In the genomic region with DNA sequence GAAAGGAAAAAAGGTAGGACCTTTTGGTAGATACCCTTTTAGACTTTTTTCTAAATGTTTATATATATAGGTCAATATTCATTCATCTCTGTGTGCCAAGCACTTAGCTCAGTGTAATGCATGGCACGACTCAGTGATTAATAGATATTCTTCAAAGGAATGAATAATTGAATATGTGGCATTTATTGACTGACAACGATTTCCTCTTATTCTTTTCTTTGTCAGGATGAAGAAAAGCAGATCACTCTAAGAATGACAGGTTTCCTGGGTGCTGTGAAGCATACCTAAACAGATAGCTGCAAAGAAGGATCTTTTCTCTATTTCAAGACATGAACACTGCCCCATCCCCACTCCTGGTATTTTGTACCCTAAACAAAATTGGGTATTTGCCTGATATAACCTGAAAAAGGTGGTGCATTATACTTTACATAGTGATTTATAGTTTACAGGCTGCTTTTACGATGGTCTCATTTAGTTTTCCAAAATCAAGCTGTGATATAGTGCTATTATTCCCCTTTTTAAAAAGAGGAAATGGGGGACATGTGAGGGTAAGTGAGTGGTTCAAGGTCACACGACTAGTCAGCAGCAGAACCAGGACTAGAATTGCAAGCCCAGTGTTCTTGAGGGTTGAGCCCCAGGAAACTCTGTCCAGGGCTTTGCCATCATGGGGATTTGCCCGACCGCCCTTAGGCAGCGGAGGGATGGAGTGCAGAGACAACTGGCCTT, we compare ENCODE assay signal across 15 cellular contexts. TPM values are rescaled to one million over a fixed set of nuclear protein-coding genes. Genes with fewer than 3 reads are reported as not detected.
DNase-seq lines count a peak whose midpoint lies in the region; ATAC-seq and TF ChIP-seq lines count a peak whose summit lies in the region.
"Had no signal": no experiment of that assay in that cellular context is flagged by ENCODE, and none has a peak within 500 bp of the region (broad histone marks: within the 10 kb centered on the region; RNA-seq: fewer than 3 reads in every experiment).

No MANE protein-coding gene starts in this region.

- no peak for DNase-seq in cardiac muscle cell (ENCODE audit: low read depth in 1 of 2, low spot score in 1 of 2)
- DNase-seq in right atrium auricular region (ENCODE audit: low spot score) = no peak
- DNase-seq in SK-N-SH = no peak
- no peak for DNase-seq in mesenchymal stem cell
- DNase-seq in upper lobe of right lung = no peak
- DNase-seq in stomach = no peak
- DNase-seq in middle frontal gyrus (ENCODE audit: extremely low spot score, low spot score) = no peak
- DNase-seq: Calu3; CD8-positive, alpha-beta memory T cell; DMS 273 treated with DMSO at 0.1 percent for 48 hours; DMS79 had no signal

- no peak overlapping the region for H2BK120ac ChIP-seq in mesenchymal stem cell (ENCODE audit: low read depth, low read length)

- H3K9me3 ChIP-seq in cardiac muscle cell (ENCODE audit: low read depth) (no peaks in the 10 kb centered on the region), right atrium auricular region (no peaks in the 10 kb centered on the region), SK-N-SH (no peaks in the 10 kb centered on the region), mesenchymal stem cell (ENCODE audit: control insufficient read depth, low read length) (no peaks in the 10 kb centered on the region), upper lobe of right lung (no peaks in the 10 kb centered on the region), stomach (no peaks in the 10 kb centered on the region)

- TF ChIP-seq EP300 in SK-N-SH (IDR thresholded peaks at IDR 0.05; ENCODE audit: borderline replicate concordance in 1 of 2, low read depth in 1 of 2, low read length in 1 of 2) = no peak
- TF ChIP-seq EP300 in stomach (IDR thresholded peaks at IDR 0.05) = no peak

- POLR2A ChIA-PET in SK-N-SH (lab: Yijun Ruan, JAX) = no interaction called here

- CTCF ChIA-PET in SK-N-SH (lab: Yijun Ruan, JAX) = interaction anchor here (0.7 to 3.0 kb wide), 3 partner anchors 17 to 455 kb away, joined by 3 to 10 read pairs (median 3); no protein-coding TSS in a partner anchor

- peaks cover 9% of the 10 kb centered on the region for H3K4me1 ChIP-seq in cardiac muscle cell (ENCODE audit: low read depth)
- no peaks in the 10 kb centered on the region for H3K4me1 ChIP-seq in right atrium auricular region
- H3K4me1 ChIP-seq in SK-N-SH (ENCODE audit: control insufficient read depth in 1 of 2, insufficient read depth in 2 of 2, low read depth in 1 of 2, low read length in 1 of 2) = peaks cover 2 to 26% of the 10 kb centered on the region in 2 experiments; a peak in 2 of 4 replicates
- H3K4me1 ChIP-seq in mesenchymal stem cell (ENCODE audit: control insufficient read depth, insufficient read depth, low read depth, low read length) = peaks cover 2% of the 10 kb centered on the region
- H3K4me1 ChIP-seq in upper lobe of right lung = no peaks in the 10 kb centered on the region
- peaks cover 0 to 7% (median 0%) of the 10 kb centered on the region in 4 donors for H3K4me1 ChIP-seq in stomach

- H2AK5ac ChIP-seq in mesenchymal stem cell (ENCODE audit: low read length, severe bottlenecking) = peak overlapping the region; percentile 41

- no peak for TF ChIP-seq RAD21 in SK-N-SH (IDR thresholded peaks at IDR 0.05; ENCODE audit: low read length)

- ATAC-seq in upper lobe of right lung = peak; percentile 55
- no peak for ATAC-seq in HG02981 (IDR thresholded peaks at IDR 0.05; ENCODE audit: unreplicated experiment)
- ATAC-seq: GM12878, HCT116 had no signal

- no peak for TF ChIP-seq POLR2A in stomach (IDR thresholded peaks at IDR 0.05)

- no peak overlapping the region for H2AFZ ChIP-seq in SK-N-SH (ENCODE audit: low read depth)
- no peak overlapping the region for H2AFZ ChIP-seq in mesenchymal stem cell (ENCODE audit: low read depth, low read length)

- intact Hi-C loops in upper lobe of right lung (cut with DNase I) (no loop called here), stomach (cut with DNase I; ENCODE audit: low total_unique reads) (no loop called here)

- H3K9ac ChIP-seq in SK-N-SH = no peak overlapping the region
- H3K9ac ChIP-seq in mesenchymal stem cell (ENCODE audit: low read length) = no peak overlapping the region

- TF ChIP-seq CTCF in cardiac muscle cell (IDR thresholded peaks at IDR 0.05; ENCODE audit: low read depth, low read length) (no peak), right atrium auricular region (IDR thresholded peaks at IDR 0.05) (no peak), SK-N-SH (IDR thresholded peaks at IDR 0.05) (no peak), upper lobe of right lung (IDR thresholded peaks at IDR 0.05) (no peak), stomach (IDR thresholded peaks at IDR 0.05) (no peak)

- peak overlapping the region in 1 of 2 experiments; percentile 13 for H3K4ac ChIP-seq in mesenchymal stem cell (ENCODE audit: low read depth in 1 of 2, low read length in 2 of 2)

- no peaks in the 10 kb centered on the region for H4K20me1 ChIP-seq in SK-N-SH (ENCODE audit: insufficient read depth)

- H3K14ac ChIP-seq in mesenchymal stem cell (ENCODE audit: low read length in 2 of 2) = no peak overlapping the region

- no peaks in the 10 kb centered on the region for H3K79me1 ChIP-seq in mesenchymal stem cell (replicated peaks; ENCODE audit: low read length, poor library complexity, severe bottlenecking)

- peaks cover 11% of the 10 kb centered on the region for H3F3A ChIP-seq in SK-N-SH (replicated peaks; ENCODE audit: insufficient read depth)

- no peak overlapping the region for H3K23ac ChIP-seq in mesenchymal stem cell (ENCODE audit: low read length in 2 of 2)

- WGBS in SK-N-SH (ENCODE audit: low lambda C conversion rate) = 63% methylated on average over 4 of the region's 7 CpGs
- 78% methylated on average over 7 of the region's 7 CpGs for WGBS in mesenchymal stem cell
- WGBS in stomach, 5 donors = 69 to 76% (median 70%) methylated on average over 7 of the region's 7 CpGs

- H2BK5ac ChIP-seq in mesenchymal stem cell (ENCODE audit: low read depth, low read length, poor library complexity, severe bottlenecking) = no peak overlapping the region

- H3K4me2 ChIP-seq in SK-N-SH = no peak overlapping the region
- no peak overlapping the region for H3K4me2 ChIP-seq in mesenchymal stem cell (ENCODE audit: low read length, poor library complexity, severe bottlenecking)

- H3K36me3 ChIP-seq in cardiac muscle cell (no peaks in the 10 kb centered on the region), right atrium auricular region (no peaks in the 10 kb centered on the region), SK-N-SH (replicated peaks in 1 of 2; ENCODE audit: control insufficient read depth in 1 of 2, insufficient read depth in 2 of 2, low read length in 1 of 2) (no peaks in the 10 kb centered on the region), mesenchymal stem cell (ENCODE audit: control insufficient read depth in 1 of 2, insufficient read depth in 2 of 2, low read depth in 1 of 2, low read length in 2 of 2) (no peaks in the 10 kb centered on the region), upper lobe of right lung (no peaks in the 10 kb centered on the region), stomach (no peaks in the 10 kb centered on the region)

- peak overlapping the region; percentile 31 for H3K27ac ChIP-seq in cardiac muscle cell
- no peak overlapping the region for H3K27ac ChIP-seq in right atrium auricular region
- H3K27ac ChIP-seq in SK-N-SH (ENCODE audit: low read depth in 2 of 2, low read length in 1 of 2) = no peak overlapping the region
- H3K27ac ChIP-seq in mesenchymal stem cell (ENCODE audit: low read length, poor library complexity, severe bottlenecking) = no peak overlapping the region
- H3K27ac ChIP-seq in upper lobe of right lung = no peak overlapping the region
- no peak overlapping the region for H3K27ac ChIP-seq in stomach
- H3K27ac ChIP-seq: 22Rv1 had no signal

- H3K79me2 ChIP-seq in SK-N-SH (ENCODE audit: insufficient read depth) = no peaks in the 10 kb centered on the region

- no peak overlapping the region for H2BK15ac ChIP-seq in mesenchymal stem cell (ENCODE audit: low read depth, poor library complexity, severe bottlenecking)

- H4K91ac ChIP-seq in mesenchymal stem cell (ENCODE audit: low read length) = peak overlapping the region; percentile 43

- H3K4me3 ChIP-seq in cardiac muscle cell = no peak overlapping the region
- H3K4me3 ChIP-seq in right atrium auricular region = no peak overlapping the region
- H3K4me3 ChIP-seq in SK-N-SH (ENCODE audit: low read depth in 2 of 2, low read length in 1 of 2) = no peak overlapping the region
- no peak overlapping the region for H3K4me3 ChIP-seq in mesenchymal stem cell (ENCODE audit: insufficient read depth in 1 of 2, low read depth in 1 of 2, low read length in 2 of 2)
- H3K4me3 ChIP-seq in upper lobe of right lung = no peak overlapping the region
- H3K4me3 ChIP-seq in stomach = no peak overlapping the region
- H3K4me3 ChIP-seq: GM12878 had no signal

- H3K27me3 ChIP-seq in cardiac muscle cell = no peaks in the 10 kb centered on the region
- no peaks in the 10 kb centered on the region for H3K27me3 ChIP-seq in right atrium auricular region
- no peaks in the 10 kb centered on the region for H3K27me3 ChIP-seq in SK-N-SH (ENCODE audit: insufficient read depth)
- H3K27me3 ChIP-seq in mesenchymal stem cell (ENCODE audit: control insufficient read depth in 1 of 2, insufficient read depth in 1 of 2, low read length in 2 of 2) = no peaks in the 10 kb centered on the region
- no peaks in the 10 kb centered on the region for H3K27me3 ChIP-seq in upper lobe of right lung
- H3K27me3 ChIP-seq in stomach = peaks cover 0 to 7% (median 0%) of the 10 kb centered on the region in 3 donors

- no peak overlapping the region for H4K8ac ChIP-seq in mesenchymal stem cell (ENCODE audit: low read length)

- peak overlapping the region in 1 of 2 experiments; percentile 59 for H2BK12ac ChIP-seq in mesenchymal stem cell (ENCODE audit: low read length in 2 of 2)

- no peak overlapping the region for H3K18ac ChIP-seq in mesenchymal stem cell (ENCODE audit: low read depth in 1 of 2, low read length in 2 of 2)

- H3K9me2 ChIP-seq in SK-N-SH = no peaks in the 10 kb centered on the region

TF ChIP-seq in SK-N-SH, 30 proteins besides CTCF, POLR2A, EP300 and RAD21 (continues in another document):
- TF ChIP-seq NFIC (IDR thresholded peaks at IDR 0.05; ENCODE audit: borderline replicate concordance) (no peak), TCF12 (IDR thresholded peaks at IDR 0.05) (peak; percentile 53), POLR2AphosphoS5 (IDR thresholded peaks at IDR 0.05; ENCODE audit: low read depth, low read length) (no peak)

RNA-seq across cellular contexts. Expression of a gene that starts 32.9 kb away (rescaled TPM):
- 4.2 and 8.4 TPM in 2 replicates for total RNA-seq in cardiac muscle cell
- 2.1 and 5.1 TPM in 2 replicates for polyA plus RNA-seq in cardiac muscle cell
- 10 to 100 TPM in 1 of 2 donors, 1 to 10 TPM in 1; 8.4 to 34.3 TPM for total RNA-seq in right atrium auricular region
- 61.9 and 85.1 TPM in 2 replicates for polyA plus RNA-seq in SK-N-SH (2012; rRNA removed)
- polyA plus RNA-seq in SK-N-SH (2012; cell fraction: cytosol; rRNA removed) = 62.2 and 80.3 TPM in 2 replicates
- 63.2 and 66.2 TPM in 2 replicates for polyA plus RNA-seq in SK-N-SH (2012; cell fraction: nucleus; rRNA removed)
- 46.5 TPM for polyA plus RNA-seq in mesenchymal stem cell (2013, experiment 1 of 2)
- polyA plus RNA-seq in mesenchymal stem cell (2013, experiment 2 of 2) = 48.1 TPM
- 17.6 TPM for total RNA-seq in upper lobe of right lung
- total RNA-seq in stomach = 10 to 100 TPM; 37.8 to 81.2 (median 46.7) TPM
- 10 to 100 TPM in 2 of 3 donors, 1 to 10 TPM in 1; 4.9 to 16.2 (median 13.5) TPM for polyA plus RNA-seq in stomach
- total RNA-seq: Calu3 had no signal
